Comparison of ENCODE assay signal across 9 cellular contexts in the genomic region with DNA sequence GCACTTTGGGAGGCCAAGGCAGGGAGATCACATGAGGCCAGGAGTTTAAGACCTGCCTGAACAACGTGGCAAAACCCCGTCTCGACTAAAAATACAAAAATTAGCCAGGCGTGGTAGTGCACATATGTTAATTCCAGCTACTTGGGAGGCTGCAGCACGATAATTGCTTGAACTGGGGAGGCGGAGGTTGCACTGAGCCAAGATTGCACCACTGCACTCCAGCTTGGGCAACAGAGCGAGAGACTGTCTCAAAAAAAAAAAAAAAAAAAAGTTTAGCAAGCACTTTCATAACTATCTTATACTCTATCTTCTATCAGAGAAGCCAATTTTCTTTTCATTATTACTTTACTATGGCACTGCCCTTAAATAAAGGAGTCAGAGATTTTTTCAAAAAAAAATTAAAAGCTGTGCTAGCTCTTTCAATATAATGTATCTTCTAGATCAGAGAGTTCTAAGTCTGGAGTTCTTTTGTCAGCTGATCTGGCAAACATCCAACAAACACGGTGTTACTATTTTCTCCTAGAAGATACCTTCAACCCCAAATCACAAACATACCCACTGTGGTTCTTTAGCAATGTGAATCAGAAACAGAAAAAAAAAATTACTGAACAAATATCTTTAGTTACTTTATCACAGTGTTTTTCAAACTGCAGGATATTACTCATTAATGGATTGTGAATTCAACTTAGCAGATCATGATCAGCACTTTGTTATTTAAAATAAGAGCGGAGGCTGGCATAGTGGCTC. TPM values are rescaled to one million over a fixed set of nuclear protein-coding genes. Genes with fewer than 3 reads are reported as not detected.
A peak's percentile ranks its signal among the peaks of the same experiment; 100 is the strongest.
DNase-seq lines count a peak whose midpoint lies in the region; ATAC-seq and TF ChIP-seq lines count a peak whose summit lies in the region.
"Had no signal": no experiment of that assay in that cellular context is flagged by ENCODE, and none has a peak within 500 bp of the region (broad histone marks: within the 10 kb centered on the region; RNA-seq: fewer than 3 reads in every experiment).

No MANE protein-coding gene starts in this region.

- H3K9me3 ChIP-seq in effector memory CD4-positive, alpha-beta T cell (ENCODE audit: control insufficient read depth, low read length): no peaks in the 10 kb centered on the region
- H3K9me3 ChIP-seq in tibial nerve: no peaks in the 10 kb centered on the region

- H3K4me1 Mint-ChIP-seq in naive B cell: peaks cover 15 to 39% (median 27%) of the 10 kb centered on the region in 3 donors

- H3K36me3 ChIP-seq in effector memory CD4-positive, alpha-beta T cell (ENCODE audit: control insufficient read depth, insufficient read depth, low read length): peaks cover 12% of the 10 kb centered on the region
- peaks cover 0 to 38% (median 0%) of the 10 kb centered on the region in 3 donors for H3K36me3 ChIP-seq in tibial nerve

- no peaks in the 10 kb centered on the region for H3K27me3 Mint-ChIP-seq in naive B cell

- no peak for TF ChIP-seq EP300 in tibial nerve (IDR thresholded peaks at IDR 0.05)

- in situ Hi-C loops in Caki2 (cut with HindIII; ENCODE audit: low pct_unique_long_range_greater_than_20kb, low sequenced_read_pairs): no loop called here

- no peak for ATAC-seq in naive B cell (ENCODE audit: low read depth in 2 of 2)

- no peak overlapping the region for H3K27ac ChIP-seq in effector memory CD4-positive, alpha-beta T cell (ENCODE audit: insufficient read depth, low read length, poor library complexity, severe bottlenecking)
- H3K27ac ChIP-seq in tibial nerve: no peak overlapping the region

- no peak for TF ChIP-seq CTCF in tibial nerve (IDR thresholded peaks at IDR 0.05)

- peak overlapping the region; percentile 7 for H3K4me3 ChIP-seq in effector memory CD4-positive, alpha-beta T cell (ENCODE audit: insufficient read depth, low read depth, low read length, poor library complexity, severe bottlenecking)
- no peak overlapping the region for H3K4me3 ChIP-seq in tibial nerve

- peaks cover 15% of the 10 kb centered on the region for H3K4me1 ChIP-seq in effector memory CD4-positive, alpha-beta T cell (ENCODE audit: control insufficient read depth, insufficient read depth, low read length, poor library complexity, severe bottlenecking)
- peaks cover 4 to 42% (median 24%) of the 10 kb centered on the region in 4 donors for H3K4me1 ChIP-seq in tibial nerve

- H3K4me3 Mint-ChIP-seq in naive B cell: peak overlapping the region in 5 of 8 donors; percentile 5 to 98 (median 36)

- TF ChIP-seq POLR2A in tibial nerve (IDR thresholded peaks at IDR 0.05): no peak

- H3K36me3 Mint-ChIP-seq in naive B cell: peaks cover 0 to 13% of the 10 kb centered on the region in 2 donors

- 72 to 78% methylated on average over 9 of the region's 9 CpGs for WGBS in tibial nerve, 2 donors

- peak overlapping the region in 4 of 6 donors; percentile 18 to 44 (median 35) for H3K27ac Mint-ChIP-seq in naive B cell

- peak; percentile 83 for DNase-seq in Caki2 (ENCODE audit: low read depth)
- DNase-seq in NOMO-1 (lab: John Stamatoyannopoulos, UW; ENCODE audit: unreplicated experiment in 2 of 2): peak; percentile 37 to 48
- DNase-seq in effector memory CD4-positive, alpha-beta T cell: no peak
- DNase-seq in naive B cell: no peak
- DNase-seq in T1000 (lab: John Stamatoyannopoulos, UW): no peak
- DNase-seq in NCI-H774 (lab: John Stamatoyannopoulos, UW): no peak
- DNase-seq in AG08396 (ENCODE audit: low spot score): no peak
- DNase-seq in tibial nerve (ENCODE audit: low spot score in 2 of 2): no peak
- DNase-seq: NCI-H510A had no signal

- H3K9me3 Mint-ChIP-seq in naive B cell: no peaks in the 10 kb centered on the region

- H3K27me3 ChIP-seq in effector memory CD4-positive, alpha-beta T cell (replicated peaks; ENCODE audit: control insufficient read depth, insufficient read depth, low read length, poor library complexity, severe bottlenecking): no peaks in the 10 kb centered on the region
- H3K27me3 ChIP-seq in tibial nerve: no peaks in the 10 kb centered on the region

RNA-seq across cellular contexts. Expression of a gene that starts 3.0 kb away (rescaled TPM):
- total RNA-seq in Caki2 (2014; rRNA removed; shearing (Covaris generic); ENCODE audit: low replicate concordance): 10.3 and 11.5 TPM in 2 replicates
- polyA plus RNA-seq in naive B cell (ENCODE audit: low read depth in 6 of 6): 100 to 1,000 TPM in 5 of 6 donors, 10 to 100 TPM in 1; 67.4 to 180 (median 148) TPM
- 10 to 100 TPM; 15.0 to 23.0 (median 19.9) TPM for total RNA-seq in tibial nerve

RNA-seq across cellular contexts. Expression of a gene that starts 15.5 kb away (rescaled TPM):
- 9.5 and 11.9 TPM in 2 replicates for total RNA-seq in Caki2 (2014; rRNA removed; shearing (Covaris generic); ENCODE audit: low replicate concordance)
- polyA plus RNA-seq in naive B cell (ENCODE audit: low read depth in 6 of 6): 10 to 100 TPM in 4 of 6 donors, 1 to 10 TPM in 2; 6.3 to 16.6 (median 11.2) TPM
- 10 to 100 TPM; 18.8 to 24.9 (median 23.9) TPM for total RNA-seq in tibial nerve

Comparison
In these comparisons a context has a peak if more than half of its experiments do, and no peak if none do; other contexts are left out.
1. DNase-seq: peak in Caki2 (single experiment) and NOMO-1 (2 of 2); none in effector memory CD4-positive, alpha-beta T cell (0 of 3), naive B cell (single experiment), T1000 (single experiment), NCI-H774 (single experiment), AG08396 (single experiment) and tibial nerve (0 of 2).